ENCODE assay signal across 17 cellular contexts in the genomic region with DNA sequence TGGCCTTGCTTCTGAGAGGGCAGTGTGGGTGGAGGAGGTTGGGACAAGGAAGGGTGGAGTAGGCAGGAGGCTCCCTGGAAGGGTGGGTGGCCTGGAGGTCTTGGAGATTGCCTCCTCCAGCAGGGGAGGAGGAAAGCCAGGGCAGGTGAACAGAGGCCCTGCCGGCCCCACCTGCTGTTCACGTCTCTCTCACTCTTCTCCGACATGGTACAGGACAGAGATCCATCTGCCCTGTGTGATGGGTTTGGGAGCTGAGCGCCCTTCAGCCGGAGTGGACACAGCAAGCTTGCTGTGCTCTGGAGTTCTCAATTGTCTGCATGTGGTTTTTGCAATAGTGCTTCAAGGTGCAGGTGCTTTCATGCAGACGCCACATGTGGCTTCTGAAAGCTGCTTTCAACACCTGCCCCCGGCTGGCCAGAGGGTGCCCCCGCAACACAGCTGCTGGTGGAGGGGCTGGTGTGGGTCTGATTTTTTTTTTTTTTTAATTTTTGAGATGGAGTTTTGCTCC.
A peak's percentile ranks its signal among the peaks of the same experiment; 100 is the strongest.
DNase-seq lines count a peak whose midpoint lies in the region; ATAC-seq and TF ChIP-seq lines count a peak whose summit lies in the region.
"Had no signal": no experiment of that assay in that cellular context is flagged by ENCODE, and none has a peak within 500 bp of the region (broad histone marks: within the 10 kb centered on the region; RNA-seq: fewer than 3 reads in every experiment).

No MANE protein-coding gene starts in this region.

- peak overlapping the region; percentile 22 for H3K27ac Mint-ChIP-seq in CD8-positive, alpha-beta T cell
- H3K27ac Mint-ChIP-seq in naive thymus-derived CD4-positive, alpha-beta T cell, result peak overlapping the region in 5 of 9 donors; percentile 6 to 71 (median 53)

- H3K36me3 ChIP-seq in CD8-positive, alpha-beta T cell (ENCODE audit: insufficient read depth, low read length), result peaks cover 41% of the 10 kb centered on the region
- H3K36me3 ChIP-seq in RWPE2 (ENCODE audit: low read depth), result no peaks in the 10 kb centered on the region
- H3K36me3 ChIP-seq in naive thymus-derived CD4-positive, alpha-beta T cell (ENCODE audit: control insufficient read depth in 2 of 3, insufficient read depth in 3 of 3, low read length in 3 of 3), result peaks cover under 1 to 97% (median 30%) of the 10 kb centered on the region in 3 experiments
- H3K36me3 ChIP-seq: gastroesophageal sphincter, tibial nerve had no signal

- intact Hi-C loops in CD8-positive, alpha-beta T cell (cut with DNase I, micrococcal nuclease), result no loop called here
- intact Hi-C loops in naive thymus-derived CD4-positive, alpha-beta T cell (cut with micrococcal nuclease), result no loop called here

- H3K27me3 Mint-ChIP-seq in CD8-positive, alpha-beta T cell (ENCODE audit: low read depth), result no peaks in the 10 kb centered on the region
- no peaks in the 10 kb centered on the region for H3K27me3 Mint-ChIP-seq in naive thymus-derived CD4-positive, alpha-beta T cell

- H3K9me3 ChIP-seq in CD8-positive, alpha-beta T cell (ENCODE audit: low read length), result no peaks in the 10 kb centered on the region
- no peaks in the 10 kb centered on the region for H3K9me3 ChIP-seq in RWPE2 (ENCODE audit: severe bottlenecking)
- H3K9me3 ChIP-seq in naive thymus-derived CD4-positive, alpha-beta T cell (ENCODE audit: control insufficient read depth in 2 of 3, low read length in 3 of 3), result no peaks in the 10 kb centered on the region
- H3K9me3 ChIP-seq: gastroesophageal sphincter, tibial nerve had no signal

- POLR2A ChIA-PET in CD8-positive, alpha-beta T cell (lab: Charles Lee), result interaction anchor here (0.7 kb wide), 1 partner anchor 112 kb away, joined by 4 read pairs; no protein-coding TSS in a partner anchor
- POLR2A ChIA-PET in naive thymus-derived CD4-positive, alpha-beta T cell (lab: Charles Lee), result no interaction called here

- CTCF ChIA-PET in CD8-positive, alpha-beta T cell (lab: Charles Lee), result interaction anchor here (0.6 to 0.9 kb wide), 2 partner anchors 45 to 61 kb away, joined by 3 read pairs; no protein-coding TSS in a partner anchor
- CTCF ChIA-PET in naive thymus-derived CD4-positive, alpha-beta T cell (lab: Charles Lee), result no interaction called here

- no peak overlapping the region for H3K27ac ChIP-seq in CD8-positive, alpha-beta T cell (ENCODE audit: low read depth, low read length)
- no peak overlapping the region for H3K27ac ChIP-seq in RWPE2 (ENCODE audit: poor library complexity, severe bottlenecking)
- H3K27ac ChIP-seq in naive thymus-derived CD4-positive, alpha-beta T cell (ENCODE audit: low read depth, low read length), result no peak overlapping the region
- H3K27ac ChIP-seq: gastroesophageal sphincter, tibial nerve had no signal

- no peak overlapping the region for H3K4me3 Mint-ChIP-seq in CD8-positive, alpha-beta T cell
- H3K4me3 Mint-ChIP-seq in naive thymus-derived CD4-positive, alpha-beta T cell, result no peak overlapping the region

- H3K4me1 ChIP-seq in CD8-positive, alpha-beta T cell (ENCODE audit: insufficient read depth, low read length), result no peaks in the 10 kb centered on the region
- H3K4me1 ChIP-seq in RWPE2 (ENCODE audit: insufficient read depth, poor library complexity, severe bottlenecking), result peaks cover 5% of the 10 kb centered on the region
- no peaks in the 10 kb centered on the region for H3K4me1 ChIP-seq in naive thymus-derived CD4-positive, alpha-beta T cell (ENCODE audit: control insufficient read depth in 2 of 2, insufficient read depth in 2 of 2, low read length in 2 of 2)
- H3K4me1 ChIP-seq: gastroesophageal sphincter, tibial nerve had no signal

- H3K27me3 ChIP-seq in CD8-positive, alpha-beta T cell (ENCODE audit: insufficient read depth, low read length), result no peaks in the 10 kb centered on the region
- no peaks in the 10 kb centered on the region for H3K27me3 ChIP-seq in RWPE2 (ENCODE audit: insufficient read depth, poor library complexity, severe bottlenecking)
- H3K27me3 ChIP-seq in naive thymus-derived CD4-positive, alpha-beta T cell (ENCODE audit: control insufficient read depth in 2 of 2, insufficient read depth in 2 of 2, low read length in 2 of 2), result no peaks in the 10 kb centered on the region

- no peak for ATAC-seq in CD8-positive, alpha-beta T cell
- ATAC-seq in RWPE2 (ENCODE audit: low read depth) (no peak), GM19397 (IDR thresholded peaks at IDR 0.05; ENCODE audit: unreplicated experiment) (no peak)
- no peak for ATAC-seq in naive thymus-derived CD4-positive, alpha-beta T cell
- ATAC-seq: activated CD4-positive, CD25-positive, alpha-beta regulatory T cell treated with anti-CD3 and anti-CD28 coated beads, Interleukin-2, amount 50 U/mL, for 24 hours; gastroesophageal sphincter had no signal

- H3K4me3 ChIP-seq in CD8-positive, alpha-beta T cell (ENCODE audit: low read depth, low read length), result no peak overlapping the region
- no peak overlapping the region for H3K4me3 ChIP-seq in RWPE2 (ENCODE audit: severe bottlenecking)
- H3K4me3 ChIP-seq in naive thymus-derived CD4-positive, alpha-beta T cell (ENCODE audit: low read length), result no peak overlapping the region
- H3K4me3 ChIP-seq: gastroesophageal sphincter, tibial nerve had no signal

- no peaks in the 10 kb centered on the region for H3K4me1 Mint-ChIP-seq in CD8-positive, alpha-beta T cell (ENCODE audit: low read depth)
- H3K4me1 Mint-ChIP-seq in naive thymus-derived CD4-positive, alpha-beta T cell, result no peaks in the 10 kb centered on the region

- no peak for TF ChIP-seq CTCF in CD8-positive, alpha-beta T cell (IDR thresholded peaks at IDR 0.05)
- TF ChIP-seq CTCF in RWPE2 (IDR thresholded peaks at IDR 0.05; ENCODE audit: poor library complexity, severe bottlenecking), result no peak

- H3K36me3 Mint-ChIP-seq in CD8-positive, alpha-beta T cell, result peaks cover 71% of the 10 kb centered on the region
- peaks cover 2 to 41% (median 4%) of the 10 kb centered on the region in 5 donors for H3K36me3 Mint-ChIP-seq in naive thymus-derived CD4-positive, alpha-beta T cell

- H3K9me3 Mint-ChIP-seq in CD8-positive, alpha-beta T cell, result no peaks in the 10 kb centered on the region
- H3K9me3 Mint-ChIP-seq in naive thymus-derived CD4-positive, alpha-beta T cell, result peaks cover 0 to 2% (median 0%) of the 10 kb centered on the region in 11 donors

- DNase-seq in NCI-H1417 (lab: John Stamatoyannopoulos, UW) (peak in 2 of 3 experiments; percentile 8 to 35), NCI-H1417 treated with DMSO at 0.1 percent for 48 hours (lab: John Stamatoyannopoulos, UW) (no peak), RWPE2 (ENCODE audit: low spot score) (peak; percentile 45), HuH-7 (ENCODE audit: low spot score) (no peak), NCI-H1930 (lab: John Stamatoyannopoulos, UW) (no peak)
- no peak for DNase-seq in CD8-positive, alpha-beta T cell
- DNase-seq in naive thymus-derived CD4-positive, alpha-beta T cell, result no peak
- DNase-seq: 8988T; activated naive CD4-positive, alpha-beta T cell treated with Interleukin-2 at 50 U/mL for 16 hours; cortex of kidney; Kasumi-1; NCI-H226; NK-92 treated with Interleukin-12 subunit alpha and Interleukin-12 subunit beta, amount 100 ng/mL, for 24 hours had no signal

Comparison
In these comparisons a context has a peak if more than half of its experiments do, and no peak if none do; other contexts are left out.
1. DNase-seq: peak in NCI-H1417 (2 of 3) and RWPE2 (single experiment); none in NCI-H1417 treated with DMSO at 0.1 percent for 48 hours (single experiment), CD8-positive, alpha-beta T cell (0 of 7), naive thymus-derived CD4-positive, alpha-beta T cell (0 of 9), HuH-7 (single experiment) and NCI-H1930 (0 of 2).